1 cellular context compared by ENCODE assay signal in the genomic region with DNA sequence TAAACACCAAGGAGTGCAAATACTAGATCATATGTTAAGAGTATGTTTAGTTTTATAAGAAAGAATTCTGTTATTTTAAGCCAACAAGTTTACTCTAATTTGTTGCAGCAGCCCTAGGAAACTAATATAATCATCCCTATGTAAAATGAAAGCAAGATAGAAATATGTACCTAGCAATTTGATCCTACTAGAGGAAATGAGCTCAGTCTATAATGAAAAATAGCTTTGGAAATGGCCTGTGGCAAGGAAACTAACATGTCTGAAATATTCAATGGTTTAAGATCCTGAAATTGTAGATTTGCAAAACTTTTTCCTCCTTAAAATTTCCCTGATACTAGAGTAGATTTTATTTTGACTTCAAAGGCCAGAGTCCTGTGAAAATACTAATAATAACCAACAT.
TF ChIP-seq lines count a peak whose summit lies in the region.

No MANE protein-coding gene starts in this region.

TF ChIP-seq in SK-N-SH, 30 proteins besides CTCF, POLR2A, EP300 and RAD21 (continued from another document):
- no peak for TF ChIP-seq TAF1 (IDR thresholded peaks at IDR 0.05; ENCODE audit: borderline replicate concordance, low read depth, low read length)
- TF ChIP-seq POLR2AphosphoS5 (IDR thresholded peaks at IDR 0.05; ENCODE audit: low read depth, low read length): no peak
- no peak for TF ChIP-seq RXRA (IDR thresholded peaks at IDR 0.05; ENCODE audit: borderline replicate concordance, low read depth)
- no peak for TF ChIP-seq SMC3 (IDR thresholded peaks at IDR 0.05; ENCODE audit: low read depth, low read length)
- TF ChIP-seq JUND (IDR thresholded peaks at IDR 0.05): 0 out of 2 replicates have a peak, but pooled peaks have one; percentile 5
- TF ChIP-seq, protein P1, sequence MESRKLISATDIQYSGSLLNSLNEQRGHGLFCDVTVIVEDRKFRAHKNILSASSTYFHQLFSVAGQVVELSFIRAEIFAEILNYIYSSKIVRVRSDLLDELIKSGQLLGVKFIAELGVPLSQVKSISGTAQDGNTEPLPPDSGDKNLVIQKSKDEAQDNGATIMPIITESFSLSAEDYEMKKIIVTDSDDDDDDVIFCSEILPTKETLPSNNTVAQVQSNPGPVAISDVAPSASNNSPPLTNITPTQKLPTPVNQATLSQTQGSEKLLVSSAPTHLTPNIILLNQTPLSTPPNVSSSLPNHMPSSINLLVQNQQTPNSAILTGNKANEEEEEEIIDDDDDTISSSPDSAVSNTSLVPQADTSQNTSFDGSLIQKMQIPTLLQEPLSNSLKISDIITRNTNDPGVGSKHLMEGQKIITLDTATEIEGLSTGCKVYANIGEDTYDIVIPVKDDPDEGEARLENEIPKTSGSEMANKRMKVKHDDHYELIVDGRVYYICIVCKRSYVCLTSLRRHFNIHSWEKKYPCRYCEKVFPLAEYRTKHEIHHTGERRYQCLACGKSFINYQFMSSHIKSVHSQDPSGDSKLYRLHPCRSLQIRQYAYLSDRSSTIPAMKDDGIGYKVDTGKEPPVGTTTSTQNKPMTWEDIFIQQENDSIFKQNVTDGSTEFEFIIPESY (IDR thresholded peaks at IDR 0.05; ENCODE audit: borderline replicate concordance, low read depth): no peak
- no peak for TF ChIP-seq REST (IDR thresholded peaks at IDR 0.05; ENCODE audit: low read depth, low read length)
- no peak for TF ChIP-seq IRF3 (IDR thresholded peaks at IDR 0.05; ENCODE audit: low read depth, low read length)
- TF ChIP-seq, protein P2, sequence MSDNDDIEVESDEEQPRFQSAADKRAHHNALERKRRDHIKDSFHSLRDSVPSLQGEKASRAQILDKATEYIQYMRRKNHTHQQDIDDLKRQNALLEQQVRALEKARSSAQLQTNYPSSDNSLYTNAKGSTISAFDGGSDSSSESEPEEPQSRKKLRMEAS (IDR thresholded peaks at IDR 0.05; ENCODE audit: low read depth): no peak
- TF ChIP-seq GATA2 (CRISPR knock-in tag; IDR thresholded peaks at IDR 0.05): no peak
- TF ChIP-seq RFX5 (IDR thresholded peaks at IDR 0.05; ENCODE audit: low read length): no peak
- peak; percentile 65; the same call in 1 of the 2 replicates for TF ChIP-seq PBX3 (IDR thresholded peaks at IDR 0.05)
- TF ChIP-seq FOXM1 (IDR thresholded peaks at IDR 0.05; ENCODE audit: low read depth): no peak
- TF ChIP-seq TCF12 (IDR thresholded peaks at IDR 0.05): peak; percentile 39
- no peak for TF ChIP-seq NRF1 (IDR thresholded peaks at IDR 0.05; ENCODE audit: low read depth, low read length)
- TF ChIP-seq NFIC (IDR thresholded peaks at IDR 0.05; ENCODE audit: borderline replicate concordance): no peak
- no peak for TF ChIP-seq TEAD4 (IDR thresholded peaks at IDR 0.05; ENCODE audit: borderline replicate concordance, insufficient read depth)
- TF ChIP-seq FOXJ3 (CRISPR knock-in tag; IDR thresholded peaks at IDR 0.05): no peak
